Comparison of ENCODE assay signal across 1 cellular context in genomic region chr12:26496170-26496569, GRCh38.
TF ChIP-seq lines count a peak whose summit lies in the region.

No MANE protein-coding gene starts in this region.

TF ChIP-seq in HepG2, 621 proteins besides CTCF, POLR2A, EP300 and RAD21 (continued from another document):
- no peak for TF ChIP-seq HOMEZ (CRISPR knock-in tag; IDR thresholded peaks at IDR 0.05; ENCODE audit: low read depth)
- no peak for TF ChIP-seq CSRNP2 (CRISPR knock-in tag; conservative IDR thresholded peaks at IDR 0.05; ENCODE audit: low read depth)
- no peak for TF ChIP-seq ZNF17 (CRISPR knock-in tag; IDR thresholded peaks at IDR 0.05)
